ENCODE assay signal across 15 cellular contexts in the genomic region with DNA sequence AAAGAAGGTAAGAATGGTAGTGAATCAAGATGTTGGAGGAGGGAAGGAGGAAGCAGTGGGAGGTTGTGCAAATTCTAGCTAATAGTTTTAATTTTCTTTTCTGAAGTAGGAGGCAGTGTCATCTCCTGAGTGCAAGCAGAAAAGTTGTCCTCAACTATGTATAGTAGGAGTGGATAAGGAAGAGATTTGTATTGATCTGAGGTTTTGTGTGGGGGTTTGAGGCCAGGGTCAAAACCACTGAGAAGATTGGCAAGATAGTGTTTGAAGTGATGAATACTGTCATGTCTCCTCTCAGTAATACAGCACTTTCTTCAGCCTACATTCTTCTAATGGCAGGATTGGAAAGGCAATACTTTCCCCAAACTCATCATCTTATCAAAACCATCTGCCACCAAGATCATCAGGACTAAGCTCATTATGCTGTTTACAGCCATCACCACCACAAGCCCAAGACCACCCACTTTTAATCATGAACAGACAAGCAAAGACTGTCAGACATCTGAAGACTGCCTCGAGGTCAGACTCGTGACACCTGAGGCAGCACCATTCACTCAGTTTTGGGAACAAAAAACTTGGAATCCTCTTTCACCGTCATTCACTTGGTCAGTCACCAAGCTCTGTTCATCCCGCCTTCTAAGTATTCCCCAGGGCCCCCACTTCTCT. TPM values are rescaled to one million over a fixed set of nuclear protein-coding genes. Genes with fewer than 3 reads are reported as not detected.
DNase-seq lines count a peak whose midpoint lies in the region; ATAC-seq, FAIRE-seq and TF ChIP-seq lines count a peak whose summit lies in the region.
"Had no signal": no experiment of that assay in that cellular context is flagged by ENCODE, and none has a peak within 500 bp of the region (broad histone marks: within the 10 kb centered on the region; RNA-seq: fewer than 3 reads in every experiment).

No MANE protein-coding gene starts in this region.

- peak overlapping the region; percentile 53; the same call in 1 of the 2 replicates for H2BK15ac ChIP-seq in H1 (ENCODE audit: low read length)
- H2BK15ac ChIP-seq in H9 (ENCODE audit: low read depth, low read length) = no peak overlapping the region

- H3K4me3 Mint-ChIP-seq in activated T-cell treated with anti-CD3 and anti-CD28 coated beads, Interleukin-2, amount 50 U/mL, for 72 hours = no peak overlapping the region
- no peak overlapping the region for H3K4me3 Mint-ChIP-seq in H9

- H3K27me3 ChIP-seq in Loucy (ENCODE audit: insufficient read depth, low read length, poor library complexity, severe bottlenecking) (no peaks in the 10 kb centered on the region), H1 (replicated peaks in 1 of 4; ENCODE audit: control insufficient read depth in 3 of 4, extremely low read depth in 1 of 4, insufficient read depth in 3 of 4, low read length in 3 of 4) (no peaks in the 10 kb centered on the region), skeletal muscle tissue (ENCODE audit: control insufficient read depth in 3 of 3, insufficient read depth in 3 of 3, low read length in 3 of 3) (no peaks in the 10 kb centered on the region), H9 (ENCODE audit: insufficient read depth, low read length) (no peaks in the 10 kb centered on the region)
- H3K27me3 ChIP-seq: dorsolateral prefrontal cortex had no signal

- H3K36me3 ChIP-seq in Loucy (ENCODE audit: insufficient read depth, low read length) (no peaks in the 10 kb centered on the region), H1 (ENCODE audit: control insufficient read depth in 2 of 4, insufficient read depth in 4 of 4, low read length in 3 of 4) (peaks cover 0 to 6% (median 2%) of the 10 kb centered on the region in 4 experiments; a peak in 1 of 8 replicates), skeletal muscle tissue (ENCODE audit: control insufficient read depth in 3 of 3, insufficient read depth in 3 of 3, low read length in 3 of 3) (peaks cover 0 to 10% (median 0%) of the 10 kb centered on the region in 3 donors)

- H3K4me1 ChIP-seq in Loucy (ENCODE audit: insufficient read depth, low read length, poor library complexity, severe bottlenecking) (peaks cover 38% of the 10 kb centered on the region), H1 (replicated peaks in 1 of 4; ENCODE audit: control insufficient read depth in 3 of 4, insufficient read depth in 4 of 4, low read length in 3 of 4) (peaks cover 5 to 11% (median 6%) of the 10 kb centered on the region in 4 experiments; a peak in 6 of 7 replicates), skeletal muscle tissue (ENCODE audit: control insufficient read depth in 3 of 3, insufficient read depth in 3 of 3, low read length in 3 of 3) (peaks cover 23 to 43% (median 25%) of the 10 kb centered on the region in 3 donors), H9 (ENCODE audit: insufficient read depth, low read length) (peaks cover 8% of the 10 kb centered on the region; the same call in 1 of the 2 replicates)

- no peak overlapping the region for H2AK5ac ChIP-seq in H1 (ENCODE audit: low read depth, low read length)
- no peak overlapping the region for H2AK5ac ChIP-seq in H9 (ENCODE audit: insufficient read length, low read length)

- H3K36me3 Mint-ChIP-seq in activated T-cell treated with anti-CD3 and anti-CD28 coated beads, Interleukin-2, amount 50 U/mL, for 72 hours (ENCODE audit: insufficient read depth in 2 of 2) = peaks cover 2 to 6% of the 10 kb centered on the region in 2 donors
- H3K36me3 Mint-ChIP-seq in H9 (ENCODE audit: insufficient read depth in 1 of 3, low read depth in 3 of 3) = peaks cover 16 to 28% (median 19%) of the 10 kb centered on the region in 3 experiments

- ATAC-seq in activated T-cell treated with anti-CD3 and anti-CD28 coated beads, Interleukin-2, amount 50 U/mL, for 72 hours (replicated peaks in 1 of 2) = peak in 1 of 2 donors; percentile 22
- no peak for ATAC-seq in HG02885 (IDR thresholded peaks at IDR 0.05; ENCODE audit: poor library complexity, unreplicated experiment)
- ATAC-seq: left cardiac atrium had no signal

- TF ChIP-seq EP300 in H1 (IDR thresholded peaks at IDR 0.05; ENCODE audit: borderline replicate concordance in 1 of 2, low read depth in 2 of 2, low read length in 2 of 2) = no peak

- H3K4me3 ChIP-seq in Loucy (ENCODE audit: low read length, poor library complexity, severe bottlenecking) (no peak overlapping the region), H1 (ENCODE audit: extremely low read depth in 1 of 4, insufficient read depth in 2 of 4, low read depth in 3 of 4, low read length in 4 of 4) (no peak overlapping the region), skeletal muscle tissue (ENCODE audit: low read length in 3 of 3) (no peak overlapping the region)

- H3K27me3 Mint-ChIP-seq in activated T-cell treated with anti-CD3 and anti-CD28 coated beads, Interleukin-2, amount 50 U/mL, for 72 hours (ENCODE audit: low read depth) = no peaks in the 10 kb centered on the region
- H3K27me3 Mint-ChIP-seq in H9 (ENCODE audit: low read depth) = no peaks in the 10 kb centered on the region

- TF ChIP-seq POLR2A in H1 (IDR thresholded peaks at IDR 0.05; ENCODE audit: control extremely low read depth in 1 of 2, low read depth in 2 of 2, low read length in 2 of 2) = no peak

- POLR2A ChIA-PET in H1 (lab: Charles Lee; ENCODE audit: partially characterized antibody) = interaction anchor here (0.8 to 1.1 kb wide), 2 partner anchors 12 to 21 kb away, joined by 3 read pairs; no protein-coding TSS in a partner anchor

- H3K18ac ChIP-seq in H1 (ENCODE audit: extremely low read depth, low read length) (no peak overlapping the region), H9 (ENCODE audit: insufficient read length, low read depth, low read length) (no peak overlapping the region)

- DNase-seq in activated T-cell treated with anti-CD3 and anti-CD28 coated beads, Interleukin-2, amount 50 U/mL, for 72 hours = peak; percentile 28 to 39
- no peak for DNase-seq in activated T-cell treated with anti-CD3 and anti-CD28 coated beads, Interleukin-2, amount 50 U/mL, for 1 hour
- DNase-seq in H1 (ENCODE audit: low read depth in 1 of 2, low spot score in 2 of 2) (no peak), H9 (no peak), GOT3 (lab: John Stamatoyannopoulos, UW) (no peak)
- DNase-seq: dorsolateral prefrontal cortex, H7, hypothalamus, KG1, left cardiac atrium, NCI-H187 had no signal

- TF ChIP-seq CTCF in Loucy (conservative IDR thresholded peaks at IDR 0.05; ENCODE audit: low read length) (no peak), H1 (IDR thresholded peaks at IDR 0.05; ENCODE audit: control extremely low read depth in 1 of 3, insufficient read depth in 1 of 3, low read depth in 1 of 3, low read length in 3 of 3) (no peak), H9 (conservative IDR thresholded peaks at IDR 0.05) (no peak)

- H3K9me2 ChIP-seq in Loucy (replicated peaks; ENCODE audit: low read depth, low read length) = no peaks in the 10 kb centered on the region

- H2AFZ ChIP-seq in Loucy (ENCODE audit: low read length) = 0 out of 2 replicates have a peak overlapping the region, but pooled peaks have one; percentile 22
- H2AFZ ChIP-seq in H1 (ENCODE audit: low read length) = no peak overlapping the region
- H2AFZ ChIP-seq in H9 (ENCODE audit: low read length) = no peak overlapping the region

- no peak overlapping the region for H3K14ac ChIP-seq in H1 (ENCODE audit: insufficient read length)
- H3K14ac ChIP-seq in H9 (ENCODE audit: insufficient read depth, low read length) = no peak overlapping the region

- H2BK12ac ChIP-seq in H1 (ENCODE audit: low read depth, low read length) = no peak overlapping the region
- H2BK12ac ChIP-seq in H9 (ENCODE audit: insufficient read length, low read depth, low read length) = no peak overlapping the region

- H3K4me2 ChIP-seq in Loucy (ENCODE audit: low read depth, low read length, poor library complexity, severe bottlenecking) = no peak overlapping the region
- no peak overlapping the region; a peak in 1 of 4 replicates for H3K4me2 ChIP-seq in H1 (ENCODE audit: insufficient read depth in 1 of 2, low read depth in 2 of 2, low read length in 2 of 2)
- H3K4me2 ChIP-seq in H9 (ENCODE audit: insufficient read depth, insufficient read length, low read length) = no peak overlapping the region

- no peak overlapping the region for H3K4ac ChIP-seq in H1 (replicated peaks; ENCODE audit: insufficient read length, low read depth, low read length)
- no peak overlapping the region for H3K4ac ChIP-seq in H9 (ENCODE audit: low read depth, low read length)

- H3K4me1 Mint-ChIP-seq in activated T-cell treated with anti-CD3 and anti-CD28 coated beads, Interleukin-2, amount 50 U/mL, for 72 hours (ENCODE audit: low read depth) = peaks cover 24% of the 10 kb centered on the region
- H3K4me1 Mint-ChIP-seq in H9 = peaks cover 15 to 20% of the 10 kb centered on the region in 2 experiments

- no peak overlapping the region for H3K23ac ChIP-seq in H1 (ENCODE audit: insufficient read length)
- no peak overlapping the region for H3K23ac ChIP-seq in H9 (ENCODE audit: insufficient read length, low read depth, low read length)

- no peaks in the 10 kb centered on the region for H3K9me3 Mint-ChIP-seq in activated T-cell treated with anti-CD3 and anti-CD28 coated beads, Interleukin-2, amount 50 U/mL, for 72 hours
- peaks cover 9% of the 10 kb centered on the region in 2 experiments for H3K9me3 Mint-ChIP-seq in H9

- H2BK120ac ChIP-seq in H1 (replicated peaks; ENCODE audit: low read depth, low read length) (no peak overlapping the region), H9 (ENCODE audit: low read depth, low read length, poor library complexity, severe bottlenecking) (no peak overlapping the region)

- CTCF ChIA-PET in H1 (lab: Charles Lee; ENCODE audit: partially characterized antibody) = no interaction called here

- H2BK20ac ChIP-seq in H1 (ENCODE audit: low read length) = no peak overlapping the region
- H2BK20ac ChIP-seq in H9 (ENCODE audit: low read depth, low read length, poor library complexity, severe bottlenecking) = no peak overlapping the region

- no peak overlapping the region for H3T11ph ChIP-seq in H9 (ENCODE audit: low read length)

- H3K56ac ChIP-seq in H1 (replicated peaks; ENCODE audit: insufficient read length, low read depth, low read length) (no peak overlapping the region), H9 (ENCODE audit: insufficient read length, low read depth, low read length) (no peak overlapping the region)

- FAIRE-seq in H1 (lab: Jason Lieb, UNC) = no peak

- H3K9me3 ChIP-seq in Loucy (ENCODE audit: insufficient read depth, low read depth, low read length) = no peaks in the 10 kb centered on the region
- peaks cover 2 to 4% of the 10 kb centered on the region in 2 experiments; a peak in 3 of 4 replicates for H3K9me3 ChIP-seq in H1 (ENCODE audit: insufficient read depth in 2 of 2, low read depth in 1 of 2, low read length in 1 of 2)
- H3K9me3 ChIP-seq in skeletal muscle tissue (ENCODE audit: control insufficient read depth in 3 of 3, low read length in 3 of 3) = no peaks in the 10 kb centered on the region
- no peaks in the 10 kb centered on the region for H3K9me3 ChIP-seq in H9 (ENCODE audit: control insufficient read depth, low read depth, low read length)

- H3K79me2 ChIP-seq in Loucy (ENCODE audit: insufficient read depth, low read length) (peaks cover 31% of the 10 kb centered on the region), H1 (ENCODE audit: control insufficient read depth in 1 of 2, insufficient read depth in 2 of 2, low read length in 2 of 2) (peaks cover 16 to 30% of the 10 kb centered on the region in 2 experiments), H9 (ENCODE audit: insufficient read depth, low read length) (peaks cover 14% of the 10 kb centered on the region; the same call in 1 of the 2 replicates)

- TF ChIP-seq RAD21 in H1 (IDR thresholded peaks at IDR 0.05 in 1 of 2, conservative IDR thresholded peaks at IDR 0.05 in 1 of 2; ENCODE audit: low read depth in 2 of 2, low read length in 2 of 2) = no peak

- H4K5ac ChIP-seq in H1 (ENCODE audit: insufficient read length, low read depth, low read length) = no peak overlapping the region
- no peak overlapping the region for H4K5ac ChIP-seq in H9 (ENCODE audit: insufficient read length, low read depth, low read length)

- peaks cover 2% of the 10 kb centered on the region; the same call in 1 of the 2 replicates for H3K23me2 ChIP-seq in H1 (ENCODE audit: low read depth, low read length)
- H3K23me2 ChIP-seq in H9 (ENCODE audit: insufficient read length, low read depth, low read length, poor library complexity, severe bottlenecking) = peaks cover 3% of the 10 kb centered on the region

- H2BK5ac ChIP-seq in H1 (ENCODE audit: low read depth, low read length) = no peak overlapping the region
- no peak overlapping the region for H2BK5ac ChIP-seq in H9 (ENCODE audit: insufficient read length, low read length)

- no peak overlapping the region for H3K27ac Mint-ChIP-seq in activated T-cell treated with anti-CD3 and anti-CD28 coated beads, Interleukin-2, amount 50 U/mL, for 72 hours
- no peak overlapping the region for H3K27ac Mint-ChIP-seq in H9

- no peaks in the 10 kb centered on the region for H3K79me1 ChIP-seq in H1 (ENCODE audit: low read depth, low read length)
- peaks cover 3% of the 10 kb centered on the region for H3K79me1 ChIP-seq in H9 (ENCODE audit: insufficient read depth, low read depth, low read length, poor library complexity, severe bottlenecking)

- H4K20me1 ChIP-seq in Loucy (ENCODE audit: insufficient read depth, low read length, poor library complexity, severe bottlenecking) (peaks cover 8% of the 10 kb centered on the region), H1 (replicated peaks in 1 of 2; ENCODE audit: control insufficient read depth in 1 of 2, insufficient read depth in 2 of 2, low read length in 2 of 2) (peaks cover 0 to 2% of the 10 kb centered on the region in 2 experiments), H9 (ENCODE audit: control insufficient read depth, insufficient read depth, insufficient read length) (no peaks in the 10 kb centered on the region)

- H3K9ac ChIP-seq in Loucy (ENCODE audit: low read depth, low read length, poor library complexity, severe bottlenecking) (no peak overlapping the region), H1 (replicated peaks in 1 of 4; ENCODE audit: extremely low read depth in 1 of 4, low read depth in 3 of 4, low read length in 3 of 4) (no peak overlapping the region), skeletal muscle tissue (ENCODE audit: low read depth in 1 of 3, low read length in 3 of 3) (no peak overlapping the region), H9 (ENCODE audit: extremely low read depth, insufficient read length, low read length) (no peak overlapping the region)

- H4K91ac ChIP-seq in H1 (replicated peaks; ENCODE audit: insufficient read length, low read length) (no peak overlapping the region), H9 (ENCODE audit: insufficient read length, low read depth, low read length) (no peak overlapping the region)

- no peak overlapping the region for H4K8ac ChIP-seq in H1 (ENCODE audit: extremely low read depth, insufficient read depth, low read length)
- H4K8ac ChIP-seq in H9 (replicated peaks; ENCODE audit: insufficient read length, low read depth, low read length) = no peak overlapping the region

- H3F3A ChIP-seq in Loucy (ENCODE audit: low read depth) = no peaks in the 10 kb centered on the region; the same call in 1 of the 2 replicates

- H3K27ac ChIP-seq in H1 (ENCODE audit: low read depth, low read length) = no peak overlapping the region
- peak overlapping the region; percentile 55 for H3K27ac ChIP-seq in skeletal muscle tissue (ENCODE audit: low read depth, low read length)
- H3K27ac ChIP-seq in H9 (ENCODE audit: insufficient read length, low read depth, low read length) = no peak overlapping the region

- WGBS in H1 (ENCODE audit: extremely low coverage in 1 of 2, insufficient coverage in 1 of 2, insufficient read length in 1 of 2, insufficient replicate concordance in 2 of 2, low coverage in 1 of 2, low lambda C conversion rate in 2 of 2, missing lambda C conversion rate in 1 of 2), 2 experiments = 88% methylated on average over 4 of the region's 4 CpGs; no CpG with 5 or more reads in 1 of the 2 experiments
- no CpG with 5 or more reads among the region's 4 CpGs for WGBS in H9 (ENCODE audit: extremely low coverage, insufficient read length, low lambda C conversion rate)

RNA-seq across cellular contexts. Expression of a gene that starts 1.5 kb away (rescaled TPM):
- 10 to 100 TPM; 49.5 to 60.7 TPM for total RNA-seq in activated T-cell treated with anti-CD3 and anti-CD28 coated beads, Interleukin-2, amount 50 U/mL, for 72 hours
- 46.5 and 50.7 TPM in 2 replicates for total RNA-seq in H1 (2021; fragmentation: NEBNext Ultra II Directional; extraction: Animal tissue kit (Norgen Biotek cat#: 25700))
- 13.7 and 15.5 TPM in 2 replicates for polyA plus RNA-seq in H1 (2011; rRNA removed)
- polyA plus RNA-seq in H1 (2011; cell fraction: cytosol; rRNA removed) = 25.8 TPM
- polyA plus RNA-seq in H1 (2011; cell fraction: nucleus; rRNA removed) = 16.0 TPM
- 21.0 to 35.5 TPM (median 26.7 TPM) in 4 replicates for polyA plus RNA-seq in H1 (2012, experiment 1 of 2)
- polyA plus RNA-seq in H1 (2012, experiment 2 of 2) = 2.3 TPM
- polyA plus RNA-seq in H1 (2013, experiment 1 of 2) = 17.2 TPM
- 18.8 TPM for polyA plus RNA-seq in H1 (2013, experiment 2 of 2)
- polyA minus RNA-seq in H1 (2011; rRNA and poly(A)+ RNA removed) = 66.8 and 79.0 TPM in 2 replicates
- 26.4 TPM for polyA minus RNA-seq in H1 (2011; cell fraction: cytosol; rRNA and poly(A)+ RNA removed)
- polyA minus RNA-seq in H1 (2011; cell fraction: nucleus; rRNA and poly(A)+ RNA removed) = 98.3 TPM
- 35.5 TPM for total RNA-seq in skeletal muscle tissue
- total RNA-seq in H9 (2021) = 46.4 and 48.4 TPM in 2 replicates

RNA-seq across cellular contexts. Expression of a gene that starts 29.5 kb away (rescaled TPM):
- under 1 TPM; 0.16 to 0.29 TPM for total RNA-seq in activated T-cell treated with anti-CD3 and anti-CD28 coated beads, Interleukin-2, amount 50 U/mL, for 72 hours
- 0.22 and 0.44 TPM in 2 replicates for total RNA-seq in H1 (2021; fragmentation: NEBNext Ultra II Directional; extraction: Animal tissue kit (Norgen Biotek cat#: 25700))
- polyA plus RNA-seq in H1 (2011; rRNA removed) = 0.24 and 0.38 TPM in 2 replicates
- 0.39 TPM for polyA plus RNA-seq in H1 (2011; cell fraction: cytosol; rRNA removed)
- 0.80 TPM for polyA plus RNA-seq in H1 (2011; cell fraction: nucleus; rRNA removed)
- polyA plus RNA-seq in H1 (2012, experiment 1 of 2) = 0.07 to 0.47 TPM (median 0.34 TPM) in 4 replicates
- 0.29 TPM for polyA plus RNA-seq in H1 (2012, experiment 2 of 2)
- 0.22 TPM for polyA plus RNA-seq in H1 (2013, experiment 1 of 2)
- polyA plus RNA-seq in H1 (2013, experiment 2 of 2) = 0.46 TPM
- 0.20 and 0.32 TPM in 2 replicates for polyA minus RNA-seq in H1 (2011; rRNA and poly(A)+ RNA removed)
- not detected for polyA minus RNA-seq in H1 (2011; cell fraction: cytosol; rRNA and poly(A)+ RNA removed)
- 2.3 TPM for polyA minus RNA-seq in H1 (2011; cell fraction: nucleus; rRNA and poly(A)+ RNA removed)
- total RNA-seq in skeletal muscle tissue (2.1 TPM), H9 (2021) (0.66 and 0.92 TPM in 2 replicates)
- total RNA-seq: pulmonary artery endothelial cell had no signal

Comparison
In these comparisons a context has a peak if more than half of its experiments do, and no peak if none do; other contexts are left out.
1. DNase-seq: peak in activated T-cell treated with anti-CD3 and anti-CD28 coated beads, Interleukin-2, amount 50 U/mL, for 72 hours (2 of 2); none in activated T-cell treated with anti-CD3 and anti-CD28 coated beads, Interleukin-2, amount 50 U/mL, for 1 hour (single experiment), H1 (0 of 2), H9 (single experiment) and GOT3 (single experiment).